8 cellular contexts compared by ENCODE assay signal in genomic region chrX:154980330-154981115, GRCh38.
DNase-seq lines count a peak whose midpoint lies in the region; ATAC-seq, FAIRE-seq and TF ChIP-seq lines count a peak whose summit lies in the region.

No MANE protein-coding gene starts in this region.

- H3K27me3 ChIP-seq in WERI-Rb-1 (ENCODE audit: insufficient read depth, low read depth, severe bottlenecking) = no peaks in the 10 kb centered on the region

- peak; percentile 77 for TF ChIP-seq CTCF in WERI-Rb-1 (IDR thresholded peaks at IDR 0.05; ENCODE audit: low read depth, low read length)
- peak; percentile 55 for TF ChIP-seq CTCF in cardiac fibroblast (IDR thresholded peaks at IDR 0.05; ENCODE audit: low read depth, low read length)

- peak; percentile 72 for FAIRE-seq in A204.1 (lab: Jason Lieb, UNC)

- ATAC-seq in GM18499 (IDR thresholded peaks at IDR 0.05; ENCODE audit: insufficient read depth, unreplicated experiment) (peak; percentile 91), HG02973 (IDR thresholded peaks at IDR 0.05; ENCODE audit: unreplicated experiment) (peak; percentile 91)

- DNase-seq in NCI-H2029 treated with DMSO at 0.1 percent for 48 hours (lab: John Stamatoyannopoulos, UW) = peak; percentile 56
- peak; percentile 80 for DNase-seq in WERI-Rb-1
- peak; percentile 72 to 73 for DNase-seq in cardiac fibroblast (ENCODE audit: low read depth in 2 of 2)
- DNase-seq in left kidney (ENCODE audit: low read depth, low spot score) = peak; percentile 79
- DNase-seq in stimulated activated CD4-positive, alpha-beta T cell treated with anti-CD3 and anti-CD28 coated beads, Interleukin-2, amount 100 ng/mL, for 4 hours (ENCODE audit: low read depth) = peak; percentile 51

- H3K27ac ChIP-seq in WERI-Rb-1 = no peak overlapping the region

- H3K4me3 ChIP-seq in WERI-Rb-1 (ENCODE audit: low read depth, low read length) (peak overlapping the region; percentile 13), cardiac fibroblast (replicated peaks in 1 of 2; ENCODE audit: low read depth in 2 of 2, low read length in 2 of 2) (peak overlapping the region; percentile 22 to 51)

- no peaks in the 10 kb centered on the region for H3K36me3 ChIP-seq in WERI-Rb-1

- no peaks in the 10 kb centered on the region for H3K9me3 ChIP-seq in WERI-Rb-1 (ENCODE audit: severe bottlenecking)
